8 cellular contexts compared by ENCODE assay signal in the genomic region with DNA sequence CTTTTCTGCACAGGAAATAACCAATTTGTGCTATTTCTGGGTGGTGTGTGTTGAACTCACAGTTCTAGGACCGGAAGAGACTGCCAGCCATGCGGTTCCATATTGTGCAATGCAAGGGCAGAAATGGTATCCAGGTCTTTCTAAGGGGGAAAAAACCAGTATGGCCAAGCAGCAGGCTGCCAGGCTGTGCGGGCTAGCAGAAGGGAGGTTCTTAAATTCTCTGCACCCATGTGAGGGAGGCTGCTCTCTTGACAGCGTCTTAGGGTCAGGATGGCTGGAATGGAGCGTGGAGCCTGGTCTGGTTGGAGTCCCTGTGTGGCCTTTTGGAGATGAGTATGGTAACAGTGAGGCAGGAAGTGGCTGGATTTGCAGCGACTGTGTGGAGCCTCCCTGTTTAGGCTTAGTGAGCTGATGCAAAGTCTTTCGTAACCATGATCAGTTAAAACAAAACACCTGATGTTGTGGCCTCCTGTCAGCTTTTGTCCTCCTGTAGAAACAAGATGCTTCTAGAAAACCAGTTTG. TPM values are rescaled to one million over a fixed set of nuclear protein-coding genes. Genes with fewer than 3 reads are reported as not detected.
DNase-seq lines count a peak whose midpoint lies in the region; ATAC-seq and TF ChIP-seq lines count a peak whose summit lies in the region.

No MANE protein-coding gene starts in this region.

- intact Hi-C loops in heart right ventricle (cut with DNase I) = no loop called here

- no peaks in the 10 kb centered on the region for H3K9me3 Mint-ChIP-seq in T-helper 1 cell treated with Interleukin-12 subunit alpha and Interleukin-12 subunit beta and Interleukin-4 antibody, amounts not matched to agents 30 μg/mL and 1 μg/mL, for 36 hours

- no peaks in the 10 kb centered on the region for H3K9me3 ChIP-seq in heart right ventricle
- H3K9me3 ChIP-seq in thoracic aorta = no peaks in the 10 kb centered on the region

- H3K4me1 ChIP-seq in heart right ventricle = peaks cover 9 to 99% (median 76%) of the 10 kb centered on the region in 9 donors
- H3K4me1 ChIP-seq in thoracic aorta (ENCODE audit: control insufficient read depth in 1 of 2, low read depth in 2 of 2) = peaks cover 46 to 74% of the 10 kb centered on the region in 2 donors

- H3K27ac Mint-ChIP-seq in T-helper 1 cell treated with Interleukin-12 subunit alpha and Interleukin-12 subunit beta and Interleukin-4 antibody, amounts not matched to agents 30 μg/mL and 1 μg/mL, for 36 hours = peak overlapping the region; percentile 94

- peaks cover 32% of the 10 kb centered on the region for H3K36me3 Mint-ChIP-seq in T-helper 1 cell treated with Interleukin-12 subunit alpha and Interleukin-12 subunit beta and Interleukin-4 antibody, amounts not matched to agents 30 μg/mL and 1 μg/mL, for 36 hours (ENCODE audit: low read depth)

- no peaks in the 10 kb centered on the region for H3K27me3 Mint-ChIP-seq in T-helper 1 cell treated with Interleukin-12 subunit alpha and Interleukin-12 subunit beta and Interleukin-4 antibody, amounts not matched to agents 30 μg/mL and 1 μg/mL, for 36 hours (ENCODE audit: low read depth)

- peaks cover 81% of the 10 kb centered on the region for H3K4me1 Mint-ChIP-seq in T-helper 1 cell treated with Interleukin-12 subunit alpha and Interleukin-12 subunit beta and Interleukin-4 antibody, amounts not matched to agents 30 μg/mL and 1 μg/mL, for 36 hours (ENCODE audit: low read depth)

- peak overlapping the region; percentile 57 for H3K4me3 Mint-ChIP-seq in T-helper 1 cell treated with Interleukin-12 subunit alpha and Interleukin-12 subunit beta and Interleukin-4 antibody, amounts not matched to agents 30 μg/mL and 1 μg/mL, for 36 hours

- WGBS in heart right ventricle, 2 donors = 69 to 76% methylated on average over 7 of the region's 7 CpGs

- peak overlapping the region in 7 of 10 donors; percentile 3 to 83 (median 39) for H3K27ac ChIP-seq in heart right ventricle
- H3K27ac ChIP-seq in thoracic aorta = peak overlapping the region; percentile 31 to 44

- DNase-seq in AG09319 (ENCODE audit: extremely low read depth, low read depth) (peak; percentile 8), heart right ventricle (no peak), thoracic aorta (ENCODE audit: low spot score) (no peak), putamen (ENCODE audit: low spot score) (no peak), HK-2 (ENCODE audit: unreplicated experiment) (no peak)

- no peaks in the 10 kb centered on the region for H3K36me3 ChIP-seq in heart right ventricle
- no peaks in the 10 kb centered on the region for H3K36me3 ChIP-seq in thoracic aorta

- H3K27me3 ChIP-seq in heart right ventricle (no peaks in the 10 kb centered on the region), thoracic aorta (replicated peaks; ENCODE audit: insufficient read depth) (no peaks in the 10 kb centered on the region)

- H3K4me3 ChIP-seq in heart right ventricle = peak overlapping the region in 1 of 10 donors; percentile 25
- peak overlapping the region; percentile 23 for H3K4me3 ChIP-seq in thoracic aorta

- ATAC-seq in GM18873 (IDR thresholded peaks at IDR 0.05; ENCODE audit: low FRiP score, unreplicated experiment) = peak; percentile 51
- ATAC-seq in HG03103 (IDR thresholded peaks at IDR 0.05; ENCODE audit: low read depth, unreplicated experiment) = peak; percentile 44
- peak in 6 of 8 donors; percentile 12 to 53 (median 35) for ATAC-seq in heart right ventricle
- ATAC-seq in thoracic aorta (ENCODE audit: insufficient number of reproducible peaks, low FRiP score, low read depth) = no peak

- TF ChIP-seq CTCF in AG09319 (IDR thresholded peaks at IDR 0.05; ENCODE audit: low read depth, low read length) = no peak
- no peak for TF ChIP-seq CTCF in heart right ventricle (IDR thresholded peaks at IDR 0.05)
- no peak for TF ChIP-seq CTCF in thoracic aorta (IDR thresholded peaks at IDR 0.05)

RNA-seq across cellular contexts. Expression of gene NCK2, which starts 52.6 kb away (rescaled TPM):
- total RNA-seq in heart right ventricle = 10 to 100 TPM; 21.1 to 45.1 (median 29.9) TPM
- polyA plus RNA-seq in heart right ventricle = 10 to 100 TPM; 18.5 to 20.8 TPM
- total RNA-seq in thoracic aorta = 10 to 100 TPM; 41.0 to 50.0 TPM
